8 cellular contexts compared by ENCODE assay signal in the genomic region with DNA sequence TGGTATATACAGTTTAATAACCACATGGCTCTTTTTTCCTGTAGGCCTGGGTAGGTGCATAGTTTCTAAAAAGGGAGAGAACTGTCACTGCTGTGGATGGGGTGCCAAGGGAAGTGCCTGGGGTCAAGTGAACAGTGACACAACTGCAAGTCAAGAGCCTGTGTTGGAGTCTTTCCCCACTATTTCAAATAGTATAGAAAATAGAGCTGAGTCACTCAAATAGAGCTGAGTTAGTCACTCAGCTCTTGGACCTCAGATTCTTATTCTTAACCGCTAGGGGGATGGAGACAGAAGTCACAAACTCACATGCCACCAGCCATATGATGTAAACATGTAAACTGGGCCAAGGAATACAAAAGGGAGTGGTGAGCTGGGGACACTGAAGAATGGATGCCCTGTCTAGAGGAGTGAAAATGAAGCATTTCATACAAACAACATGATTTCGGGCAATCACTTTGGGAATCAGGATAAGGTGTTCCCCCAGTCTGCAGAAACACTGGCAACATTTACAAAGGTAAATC.
A peak's percentile ranks its signal among the peaks of the same experiment; 100 is the strongest.
DNase-seq lines count a peak whose midpoint lies in the region; ATAC-seq and TF ChIP-seq lines count a peak whose summit lies in the region.

No MANE protein-coding gene starts in this region.

- no peak overlapping the region for H3K4me3 ChIP-seq in HFF-Myc (replicated peaks; ENCODE audit: low read depth, low read length)
- H3K4me3 ChIP-seq in choroid plexus epithelial cell (ENCODE audit: low read depth, low read length): no peak overlapping the region

- peak; percentile 22 for DNase-seq in NCI-H2171 treated with DMSO at 0.1 percent for 48 hours (lab: John Stamatoyannopoulos, UW)
- no peak for DNase-seq in NCI-H2171 (lab: John Stamatoyannopoulos, UW)
- DNase-seq in HFF-Myc (ENCODE audit: extremely low read depth, low read depth): peak; percentile 56
- DNase-seq in RKO (ENCODE audit: low spot score): peak; percentile 95
- peak; percentile 73 for DNase-seq in choroid plexus epithelial cell (ENCODE audit: low read depth)
- DNase-seq in medulla oblongata (ENCODE audit: extremely low spot score): peak; percentile 67
- DNase-seq in DMS153 (lab: John Stamatoyannopoulos, UW): no peak

- no peak for ATAC-seq in GM18873 (IDR thresholded peaks at IDR 0.05; ENCODE audit: low FRiP score, unreplicated experiment)

- TF ChIP-seq CTCF in HFF-Myc (IDR thresholded peaks at IDR 0.05; ENCODE audit: low read depth, low read length, missing control alignments): peak; percentile 60
- peak; percentile 63 for TF ChIP-seq CTCF in choroid plexus epithelial cell (conservative IDR thresholded peaks at IDR 0.05; ENCODE audit: low read depth, low read length)

Comparison
In these comparisons a context has a peak if more than half of its experiments do, and no peak if none do; other contexts are left out.
1. DNase-seq: peak in NCI-H2171 treated with DMSO at 0.1 percent for 48 hours (single experiment), HFF-Myc (single experiment), RKO (single experiment), choroid plexus epithelial cell (single experiment) and medulla oblongata (single experiment); none in NCI-H2171 (single experiment) and DMS153 (single experiment).